ENCODE assay signal across 10 cellular contexts in genomic region chr4:37648084-37648817, GRCh38. TPM values are rescaled to one million over a fixed set of nuclear protein-coding genes. Genes with fewer than 3 reads are reported as not detected.
DNase-seq lines count a peak whose midpoint lies in the region; ATAC-seq, FAIRE-seq and TF ChIP-seq lines count a peak whose summit lies in the region.
"Had no signal": no experiment of that assay in that cellular context is flagged by ENCODE, and none has a peak within 500 bp of the region (broad histone marks: within the 10 kb centered on the region; RNA-seq: fewer than 3 reads in every experiment).

No MANE protein-coding gene starts in this region.

- ATAC-seq in activated CD4-positive, alpha-beta T cell treated with anti-CD3 and anti-CD28 coated beads for 36 hours: no peak

- no peak overlapping the region for H3K4me3 Mint-ChIP-seq in activated CD4-positive, alpha-beta T cell treated with anti-CD3 and anti-CD28 coated beads for 36 hours
- no peak overlapping the region for H3K4me3 Mint-ChIP-seq in T-helper 2 cell treated with Interferon-gamma antibody and Interleukin-4, amounts not matched to agents 5 μg/mL and 100 μg/mL, for 36 hours

- CTCF ChIA-PET in activated CD4-positive, alpha-beta T cell treated with anti-CD3 and anti-CD28 coated beads for 36 hours (lab: Charles Lee): interaction anchor here (0.6 kb wide), 1 partner anchor 35 kb away, joined by 3 read pairs; no protein-coding TSS in a partner anchor

- peak; percentile 91 for DNase-seq in HFF-Myc (ENCODE audit: extremely low read depth, low read depth)
- DNase-seq in RPMI7951 (ENCODE audit: low read depth): peak; percentile 92
- peak; percentile 70 for DNase-seq in foreskin melanocyte
- DNase-seq in small intestine: peak; percentile 96
- DNase-seq in activated CD4-positive, alpha-beta T cell treated with anti-CD3 and anti-CD28 coated beads for 36 hours: no peak
- no peak for DNase-seq in T-helper 2 cell treated with Interferon-gamma antibody and Interleukin-4, amounts not matched to agents 5 μg/mL and 100 μg/mL, for 36 hours (ENCODE audit: low spot score)
- no peak for DNase-seq in putamen (ENCODE audit: low spot score)
- DNase-seq in NCI-H1694 treated with DMSO at 0.1 percent for 48 hours (lab: John Stamatoyannopoulos, UW): no peak

- TF ChIP-seq CTCF in HFF-Myc (IDR thresholded peaks at IDR 0.05; ENCODE audit: low read depth, low read length, missing control alignments): no peak

- H3K27me3 Mint-ChIP-seq in activated CD4-positive, alpha-beta T cell treated with anti-CD3 and anti-CD28 coated beads for 36 hours: no peaks in the 10 kb centered on the region
- H3K27me3 Mint-ChIP-seq in T-helper 2 cell treated with Interferon-gamma antibody and Interleukin-4, amounts not matched to agents 5 μg/mL and 100 μg/mL, for 36 hours (ENCODE audit: low read depth): no peaks in the 10 kb centered on the region

- peaks cover 3 to 7% of the 10 kb centered on the region in 2 donors for H3K4me1 ChIP-seq in small intestine (ENCODE audit: control insufficient read depth in 2 of 2, insufficient read depth in 1 of 2, low read depth in 1 of 2, low read length in 1 of 2)

- H3K4me1 Mint-ChIP-seq in activated CD4-positive, alpha-beta T cell treated with anti-CD3 and anti-CD28 coated beads for 36 hours: peaks cover 16% of the 10 kb centered on the region
- H3K4me1 Mint-ChIP-seq in T-helper 2 cell treated with Interferon-gamma antibody and Interleukin-4, amounts not matched to agents 5 μg/mL and 100 μg/mL, for 36 hours (ENCODE audit: low read depth): peaks cover 4% of the 10 kb centered on the region

- no peak for FAIRE-seq in small intestine (lab: Jason Lieb, UNC)

- H3K4me3 ChIP-seq in HFF-Myc (replicated peaks; ENCODE audit: low read depth, low read length) (no peak overlapping the region), small intestine (ENCODE audit: low read depth in 1 of 2, low read length in 2 of 2) (no peak overlapping the region)
- H3K4me3 ChIP-seq: tibial nerve had no signal

- no peak overlapping the region for H3K27ac Mint-ChIP-seq in activated CD4-positive, alpha-beta T cell treated with anti-CD3 and anti-CD28 coated beads for 36 hours
- no peak overlapping the region for H3K27ac Mint-ChIP-seq in T-helper 2 cell treated with Interferon-gamma antibody and Interleukin-4, amounts not matched to agents 5 μg/mL and 100 μg/mL, for 36 hours

- POLR2A ChIA-PET in activated CD4-positive, alpha-beta T cell treated with anti-CD3 and anti-CD28 coated beads for 36 hours (lab: Charles Lee): no interaction called here

- peaks cover 0 to 9% of the 10 kb centered on the region in 2 donors for H3K36me3 ChIP-seq in small intestine (ENCODE audit: control insufficient read depth in 2 of 2, insufficient read depth in 2 of 2, low read length in 2 of 2)

- H3K36me3 Mint-ChIP-seq in activated CD4-positive, alpha-beta T cell treated with anti-CD3 and anti-CD28 coated beads for 36 hours (ENCODE audit: low read depth): peaks cover 8% of the 10 kb centered on the region
- peaks cover 39% of the 10 kb centered on the region for H3K36me3 Mint-ChIP-seq in T-helper 2 cell treated with Interferon-gamma antibody and Interleukin-4, amounts not matched to agents 5 μg/mL and 100 μg/mL, for 36 hours (ENCODE audit: low read depth)

- no peaks in the 10 kb centered on the region for H3K9me3 Mint-ChIP-seq in activated CD4-positive, alpha-beta T cell treated with anti-CD3 and anti-CD28 coated beads for 36 hours (ENCODE audit: low read depth)
- no peaks in the 10 kb centered on the region for H3K9me3 Mint-ChIP-seq in T-helper 2 cell treated with Interferon-gamma antibody and Interleukin-4, amounts not matched to agents 5 μg/mL and 100 μg/mL, for 36 hours

- intact Hi-C loops in activated CD4-positive, alpha-beta T cell treated with anti-CD3 and anti-CD28 coated beads for 36 hours (cut with DNase I, micrococcal nuclease): no loop called here

- 47 to 61% (median 54%) methylated on average over 8 of the region's 8 CpGs for WGBS in small intestine, 3 donors

- no peaks in the 10 kb centered on the region for H3K27me3 ChIP-seq in small intestine (ENCODE audit: control insufficient read depth in 2 of 2, insufficient read depth in 2 of 2, low read length in 2 of 2)
- H3K27me3 ChIP-seq: tibial nerve had no signal

- no peaks in the 10 kb centered on the region for H3K9me3 ChIP-seq in small intestine (ENCODE audit: control insufficient read depth, low read depth)
- H3K9me3 ChIP-seq: tibial nerve had no signal

- H3K27ac ChIP-seq in small intestine (ENCODE audit: low read depth in 1 of 2, low read length in 1 of 2): peak overlapping the region; percentile 30 to 71
- H3K27ac ChIP-seq: KMS-11 had no signal

RNA-seq across cellular contexts. Expression of gene RELL1, which starts 37.9 kb away (rescaled TPM):
- total RNA-seq in RPMI7951 (2014; rRNA removed; shearing (Covaris generic)): 42.1 and 55.3 TPM in 2 replicates
- polyA plus RNA-seq in small intestine: 1 to 10 TPM in 2 of 3 donors, under 1 TPM in 1; 0.89 to 6.8 (median 1.6) TPM
- total RNA-seq in activated CD4-positive, alpha-beta T cell treated with anti-CD3 and anti-CD28 coated beads for 36 hours: 1 to 10 TPM; 8.5 to 9.5 TPM

Comparison
In these comparisons a context has a peak if more than half of its experiments do, and no peak if none do; other contexts are left out.
1. DNase-seq: peak in HFF-Myc (single experiment), RPMI7951 (single experiment), foreskin melanocyte (single experiment) and small intestine (single experiment); none in activated CD4-positive, alpha-beta T cell treated with anti-CD3 and anti-CD28 coated beads for 36 hours (single experiment), T-helper 2 cell treated with Interferon-gamma antibody and Interleukin-4, amounts not matched to agents 5 μg/mL and 100 μg/mL, for 36 hours (single experiment), putamen (single experiment) and NCI-H1694 treated with DMSO at 0.1 percent for 48 hours (single experiment).